1 cellular context compared by ENCODE assay signal in genomic region chr14:74906923-74907620, GRCh38.
TF ChIP-seq lines count a peak whose summit lies in the region.

No MANE protein-coding gene starts in this region.

TF ChIP-seq in K562, 482 proteins besides CTCF, POLR2A, EP300 and RAD21:
- TF ChIP-seq POLR2G (IDR thresholded peaks at IDR 0.05; ENCODE audit: low read depth, low read length) (peak; percentile 52; the same call in 1 of the 2 replicates), TFAP4 (CRISPR knock-in tag; IDR thresholded peaks at IDR 0.05; ENCODE audit: borderline replicate concordance) (peak; percentile 45; the same call in 1 of the 2 replicates), ZNF445 (CRISPR knock-in tag; IDR thresholded peaks at IDR 0.05; ENCODE audit: low read depth) (no peak), CAMTA2 (CRISPR knock-in tag; conservative IDR thresholded peaks at IDR 0.05) (no peak)
